In genomic region chr20:23021941-23022340, GRCh38 we compare ENCODE assay signal across 29 cellular contexts. TPM values are rescaled to one million over a fixed set of nuclear protein-coding genes. Genes with fewer than 3 reads are reported as not detected.
DNase-seq lines count a peak whose midpoint lies in the region; ATAC-seq and TF ChIP-seq lines count a peak whose summit lies in the region.
"Had no signal": no experiment of that assay in that cellular context is flagged by ENCODE, and none has a peak within 500 bp of the region (broad histone marks: within the 10 kb centered on the region; RNA-seq: fewer than 3 reads in every experiment).

No MANE protein-coding gene starts in this region.

- H3K27ac ChIP-seq in HEK293 (ENCODE audit: extremely low read depth, low read depth, low read length) = no peak overlapping the region
- H3K27ac ChIP-seq: upper lobe of right lung, WERI-Rb-1 had no signal

- CTCF ChIA-PET in HEK293 (lab: Yijun Ruan, JAX) = interaction anchor here (1.2 kb wide), 1 partner anchor 214 kb away, joined by 4 read pairs; no protein-coding TSS in a partner anchor

- POLR2A ChIA-PET in HEK293 (lab: Yijun Ruan, JAX) = no interaction called here

- peak; percentile 11 for DNase-seq in CD1c-positive myeloid dendritic cell (ENCODE audit: extremely low spot score)
- DNase-seq in RKO (ENCODE audit: low spot score) = peak; percentile 16
- no peak for DNase-seq in activated naive CD4-positive, alpha-beta T cell treated with anti-CD3 and anti-CD28 coated beads, Interleukin-2, amount 50 U/mL, for 72 hours (ENCODE audit: low spot score in 2 of 2)
- no peak for DNase-seq in SIG-M5 (lab: John Stamatoyannopoulos, UW)
- no peak for DNase-seq in NCI-H2196 treated with DMSO at 0.1 percent for 48 hours (lab: John Stamatoyannopoulos, UW; ENCODE audit: unreplicated experiment)
- DNase-seq: activated CD4-positive, alpha-beta T cell treated with anti-CD3 and anti-CD28 coated beads, Interleukin-2, amount 10 ng/mL, durations not matched to agents 24 days and 14 days; activated T-cell treated with anti-CD3 and anti-CD28 coated beads, Interleukin-2, amount 50 U/mL, for 48 hours; H9; heart left ventricle; NCI-H1105 treated with DMSO at 0.1 percent for 48 hours; NCI-H2029 treated with DMSO at 0.1 percent for 48 hours; NCI-H345; NCI-H82; posterior cingulate gyrus; right cardiac atrium; stimulated activated CD4-positive, alpha-beta T cell treated with anti-CD3 and anti-CD28 coated beads, Interleukin-12 subunit alpha, Interleukin-12 subunit beta, amount 100 ng/mL, for 4 hours; stimulated activated CD4-positive, alpha-beta T cell treated with anti-CD3 and anti-CD28 coated beads, Interleukin-4, amount 100 ng/mL, for 4 hours; stimulated activated naive B cell treated with anti-CD40 and anti-IgM and Interleukin-4, amounts not matched to agents 10 μg/mL and 1 μg/mL and 100 μg/mL, for 72 hours; T-helper 9 cell; upper lobe of right lung; WERI-Rb-1 had no signal

- no peaks in the 10 kb centered on the region for H3K36me3 ChIP-seq in HEK293 (ENCODE audit: control insufficient read depth in 2 of 2, insufficient read depth in 1 of 2, low read length in 2 of 2)
- H3K36me3 ChIP-seq: heart left ventricle, upper lobe of right lung, WERI-Rb-1 had no signal

- no peak overlapping the region for H3K27ac Mint-ChIP-seq in activated naive CD4-positive, alpha-beta T cell treated with anti-CD3 and anti-CD28 coated beads, Interleukin-2, amount 50 U/mL, for 72 hours
- H3K27ac Mint-ChIP-seq: activated CD4-positive, alpha-beta T cell treated with anti-CD3 and anti-CD28 coated beads, Interleukin-2, amount 10 ng/mL, durations not matched to agents 24 days and 14 days; B cell; H9; stimulated activated naive B cell treated with anti-CD40 and anti-IgM and Interleukin-4, amounts not matched to agents 10 μg/mL and 1 μg/mL and 100 μg/mL, for 72 hours had no signal

- H3K9me3 ChIP-seq in HEK293 (ENCODE audit: control insufficient read depth, insufficient read depth, low read depth, low read length) = no peaks in the 10 kb centered on the region
- H3K9me3 ChIP-seq: heart left ventricle, upper lobe of right lung had no signal

- no peaks in the 10 kb centered on the region for H3K36me3 Mint-ChIP-seq in activated naive CD4-positive, alpha-beta T cell treated with anti-CD3 and anti-CD28 coated beads, Interleukin-2, amount 50 U/mL, for 72 hours
- H3K36me3 Mint-ChIP-seq: stimulated activated naive B cell treated with anti-CD40 and anti-IgM and Interleukin-4, amounts not matched to agents 10 μg/mL and 1 μg/mL and 100 μg/mL, for 72 hours had no signal

- TF ChIP-seq CTCF in HEK293 (tag by site-specific recombination; IDR thresholded peaks at IDR 0.05) = no peak

- H3K9me3 Mint-ChIP-seq in activated naive CD4-positive, alpha-beta T cell treated with anti-CD3 and anti-CD28 coated beads, Interleukin-2, amount 50 U/mL, for 72 hours = no peaks in the 10 kb centered on the region
- H3K9me3 Mint-ChIP-seq: activated CD4-positive, alpha-beta T cell treated with anti-CD3 and anti-CD28 coated beads, Interleukin-2, amount 10 ng/mL, durations not matched to agents 24 days and 14 days; H9; stimulated activated naive B cell treated with anti-CD40 and anti-IgM and Interleukin-4, amounts not matched to agents 10 μg/mL and 1 μg/mL and 100 μg/mL, for 72 hours had no signal

- H3K4me1 ChIP-seq in HEK293 (ENCODE audit: control insufficient read depth, insufficient read depth, low read length) = peaks cover 3% of the 10 kb centered on the region; the same call in 1 of the 2 replicates
- H3K4me1 ChIP-seq: upper lobe of right lung had no signal

- H3K4me3 ChIP-seq in HEK293 (ENCODE audit: low read depth, low read length) = no peak overlapping the region
- H3K4me3 ChIP-seq: heart left ventricle, lung, upper lobe of right lung had no signal

- peak; percentile 43 for ATAC-seq in esophagus mucosa
- no peak for ATAC-seq in activated naive CD4-positive, alpha-beta T cell treated with anti-CD3 and anti-CD28 coated beads, Interleukin-2, amount 50 U/mL, for 72 hours
- ATAC-seq in HG03280 (IDR thresholded peaks at IDR 0.05; ENCODE audit: unreplicated experiment) = no peak
- ATAC-seq: heart left ventricle; right cardiac atrium; Right ventricle myocardium inferior; stimulated activated naive B cell treated with anti-CD40 and anti-IgM and Interleukin-4, amounts not matched to agents 10 μg/mL and 1 μg/mL and 100 μg/mL, for 72 hours had no signal

TF ChIP-seq in HEK293, 187 proteins besides CTCF, POLR2A, EP300 and RAD21:
- no peak for TF ChIP-seq ZNF664 (tag by site-specific recombination; IDR thresholded peaks at IDR 0.05)
- peak; percentile 69; the same call in 1 of the 2 replicates for TF ChIP-seq ZNF600 (tag by site-specific recombination; IDR thresholded peaks at IDR 0.05)

RNA-seq across cellular contexts. Expression of gene SSTR4, which starts 13.2 kb away (rescaled TPM):
- not detected for total RNA-seq in esophagus mucosa
- total RNA-seq in activated naive CD4-positive, alpha-beta T cell treated with anti-CD3 and anti-CD28 coated beads, Interleukin-2, amount 50 U/mL, for 72 hours = not detected
- total RNA-seq: A673; activated CD4-positive, alpha-beta T cell treated with anti-CD3 and anti-CD28 coated beads, Interleukin-2, amount 10 ng/mL, durations not matched to agents 24 days and 14 days; B cell; endothelial cell of umbilical vein; H9; lung; right cardiac atrium; Right ventricle myocardium inferior; upper lobe of right lung had no signal

RNA-seq across cellular contexts. Expression of gene THBD, which starts 27.5 kb away (rescaled TPM):
- 46.5 TPM for total RNA-seq in esophagus mucosa
- total RNA-seq in activated naive CD4-positive, alpha-beta T cell treated with anti-CD3 and anti-CD28 coated beads, Interleukin-2, amount 50 U/mL, for 72 hours = not detected
- total RNA-seq: A673; activated CD4-positive, alpha-beta T cell treated with anti-CD3 and anti-CD28 coated beads, Interleukin-2, amount 10 ng/mL, durations not matched to agents 24 days and 14 days; B cell had no signal

Comparison
In these comparisons a context has a peak if more than half of its experiments do, and no peak if none do; other contexts are left out.
1. DNase-seq: peak in CD1c-positive myeloid dendritic cell (single experiment) and RKO (single experiment); none in activated naive CD4-positive, alpha-beta T cell treated with anti-CD3 and anti-CD28 coated beads, Interleukin-2, amount 50 U/mL, for 72 hours (0 of 2), SIG-M5 (single experiment) and NCI-H2196 treated with DMSO at 0.1 percent for 48 hours (single experiment).
2. RNA of gene THBD, which starts 27.5 kb away (total RNA-seq): 46.5 TPM in esophagus mucosa (single experiment); not detected in activated naive CD4-positive, alpha-beta T cell treated with anti-CD3 and anti-CD28 coated beads, Interleukin-2, amount 50 U/mL, for 72 hours; every median in the first group is over 10 times any median in the second.